ENCODE assay signal across 28 cellular contexts in genomic region chr20:58103961-58104360, GRCh38.
"Had no signal": no experiment of that assay in that cellular context is flagged by ENCODE, and none has a peak within 500 bp of the region (broad histone marks: within the 10 kb centered on the region; RNA-seq: fewer than 3 reads in every experiment).

No MANE protein-coding gene starts in this region.

- DNase-seq: cerebellar nuclear complex; dorsolateral prefrontal cortex; effector CD8-positive, alpha-beta T cell; esophagus squamous epithelium; foreskin melanocyte; glutamatergic neuron; heart right ventricle; hippocampal formation; left ventricle myocardium superior; midbrain; naive thymus-derived CD4-positive, alpha-beta T cell; nucleus accumbens; ovary; posterior cingulate gyrus; psoas muscle; right cardiac atrium; spleen; stimulated activated CD4-positive, alpha-beta T cell treated with anti-CD3 and anti-CD28 coated beads, Interleukin-4, amount 100 ng/mL, for 4 hours; stimulated activated naive CD8-positive, alpha-beta T cell treated with anti-CD3 and anti-CD28 coated beads, Interleukin-15, Interleukin-2, amounts not matched to agents 100 U/mL and 50 U/mL, for 24 hours; substantia nigra; testis; tibial artery had no signal

- ATAC-seq: heart right ventricle; left ventricle myocardium superior; naive thymus-derived CD4-positive, alpha-beta T cell; psoas muscle; right cardiac atrium; stimulated activated memory B cell treated with anti-CD40 and anti-IgM and Interleukin-4, amounts not matched to agents 10 μg/mL and 1 μg/mL and 100 μg/mL, for 72 hours; stimulated activated naive CD8-positive, alpha-beta T cell treated with anti-CD3 and anti-CD28 coated beads, Interleukin-15, Interleukin-2, amounts not matched to agents 100 U/mL and 50 U/mL, for 24 hours had no signal

- H3K36me3 ChIP-seq: esophagus squamous epithelium, heart right ventricle, ovary, spleen, tibial artery had no signal

- H3K4me1 Mint-ChIP-seq: naive thymus-derived CD4-positive, alpha-beta T cell; stimulated activated memory B cell treated with anti-CD40 and anti-IgM and Interleukin-4, amounts not matched to agents 10 μg/mL and 1 μg/mL and 100 μg/mL, for 72 hours had no signal

- FAIRE-seq: endothelial cell of umbilical vein, islet of Langerhans had no signal

- H3K9me3 ChIP-seq: esophagus squamous epithelium, ovary, psoas muscle, spleen, testis, tibial artery had no signal

- H3K4me3 ChIP-seq: dorsolateral prefrontal cortex, esophagus squamous epithelium, heart right ventricle, ovary, psoas muscle, skin epidermis, spleen, testis, tibial artery had no signal

- H3K36me3 Mint-ChIP-seq: naive thymus-derived CD4-positive, alpha-beta T cell; stimulated activated memory B cell treated with anti-CD40 and anti-IgM and Interleukin-4, amounts not matched to agents 10 μg/mL and 1 μg/mL and 100 μg/mL, for 72 hours; type B pancreatic cell had no signal

- H3K27ac ChIP-seq: dorsolateral prefrontal cortex, esophagus squamous epithelium, heart right ventricle, ovary, psoas muscle, spleen, testis, tibial artery had no signal

- H3K27me3 ChIP-seq: ovary, testis, tibial artery had no signal

- H3K4me1 ChIP-seq: esophagus squamous epithelium, heart right ventricle, psoas muscle, spleen, testis had no signal

- H3K4me3 Mint-ChIP-seq: naive thymus-derived CD4-positive, alpha-beta T cell; nephron; stimulated activated memory B cell treated with anti-CD40 and anti-IgM and Interleukin-4, amounts not matched to agents 10 μg/mL and 1 μg/mL and 100 μg/mL, for 72 hours; type B pancreatic cell had no signal

- H3K27ac Mint-ChIP-seq: naive thymus-derived CD4-positive, alpha-beta T cell; nephron; stimulated activated memory B cell treated with anti-CD40 and anti-IgM and Interleukin-4, amounts not matched to agents 10 μg/mL and 1 μg/mL and 100 μg/mL, for 72 hours; type B pancreatic cell had no signal

- H3K9me3 Mint-ChIP-seq: stimulated activated memory B cell treated with anti-CD40 and anti-IgM and Interleukin-4, amounts not matched to agents 10 μg/mL and 1 μg/mL and 100 μg/mL, for 72 hours had no signal
